8 cellular contexts compared by ENCODE assay signal in the genomic region with DNA sequence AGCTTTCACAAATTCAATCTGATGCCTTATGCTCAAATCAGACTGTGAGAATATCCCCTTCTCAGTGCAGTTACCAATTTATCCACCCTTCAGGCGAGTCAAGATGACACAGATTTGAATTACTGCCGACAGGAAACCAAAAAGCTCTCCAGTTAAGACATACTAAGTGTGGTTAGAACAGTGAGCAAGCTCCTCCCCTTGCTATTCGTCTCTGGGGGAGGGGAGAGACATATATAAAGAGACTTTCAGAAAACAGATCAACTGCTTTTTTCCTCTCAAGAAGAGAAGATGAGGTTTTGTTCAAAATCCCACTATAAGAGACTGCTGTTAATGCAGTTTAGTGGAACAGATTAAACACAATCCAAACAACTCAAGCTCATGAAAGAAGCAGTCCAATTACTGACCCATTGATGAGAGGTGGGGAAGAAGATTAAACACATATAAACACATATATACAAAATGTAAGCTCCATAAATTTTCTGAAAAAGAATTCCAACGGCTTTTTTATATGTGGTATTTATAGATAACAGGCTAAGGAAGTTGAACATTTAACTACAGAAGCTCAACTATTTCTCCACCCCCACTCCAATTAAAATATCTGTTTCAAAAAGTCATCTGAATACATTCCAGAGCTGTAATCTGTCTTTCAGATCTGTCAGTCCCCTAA.
DNase-seq lines count a peak whose midpoint lies in the region; ATAC-seq and TF ChIP-seq lines count a peak whose summit lies in the region.

No MANE protein-coding gene starts in this region.

- H3K36me3 ChIP-seq in HUES64 (ENCODE audit: insufficient read depth, low read length) (no peaks in the 10 kb centered on the region), tibial artery (no peaks in the 10 kb centered on the region)
- H3K36me3 ChIP-seq in effector memory CD4-positive, alpha-beta T cell (ENCODE audit: control insufficient read depth, insufficient read depth, low read length) = no peaks in the 10 kb centered on the region

- POLR2A ChIA-PET in activated B cell treated with CpG ODN at 0.5 μM for 24 hours (lab: Charles Lee) = interaction anchor here (0.6 to 2.7 kb wide), 10 partner anchors 13 to 417 kb away, joined by 3 to 23 read pairs (median 4); partner anchors contain the start of genes MRTFA and RBX1
- POLR2A ChIA-PET in naive thymus-derived CD8-positive, alpha-beta T cell (lab: Charles Lee) = interaction anchor here (0.6 to 2.3 kb wide), 8 partner anchors 9 to 323 kb away, joined by 3 to 17 read pairs (median 4); partner anchors contain the start of genes MRTFA, ST13 and XPNPEP3

- DNase-seq in ACHN = peak; percentile 61
- DNase-seq in activated B cell treated with CpG ODN at 0.5 μM for 24 hours = no peak
- peak; percentile 4 to 33 (median 32) for DNase-seq in effector memory CD4-positive, alpha-beta T cell
- peak in 9 of 10 donors; percentile 27 to 79 (median 66) for DNase-seq in naive thymus-derived CD8-positive, alpha-beta T cell
- no peak for DNase-seq in tibial artery

- H3K4me3 ChIP-seq in HUES64 (ENCODE audit: low read length) (peak overlapping the region; percentile 13), tibial artery (peak overlapping the region; percentile 42 to 49)
- peak overlapping the region; percentile 53 for H3K4me3 ChIP-seq in effector memory CD4-positive, alpha-beta T cell (ENCODE audit: insufficient read depth, low read depth, low read length, poor library complexity, severe bottlenecking)

- peak overlapping the region; percentile 78 for H3K27ac ChIP-seq in HUES64 (ENCODE audit: low read depth, low read length)
- peak overlapping the region; percentile 64 for H3K27ac ChIP-seq in effector memory CD4-positive, alpha-beta T cell (ENCODE audit: insufficient read depth, low read length, poor library complexity, severe bottlenecking)
- H3K27ac ChIP-seq in tibial artery = peak overlapping the region; percentile 81 to 83

- H3K27ac Mint-ChIP-seq in activated B cell treated with CpG ODN at 0.5 μM for 24 hours = peak overlapping the region; percentile 83
- H3K27ac Mint-ChIP-seq in naive thymus-derived CD8-positive, alpha-beta T cell = peak overlapping the region; percentile 59 to 95 (median 90)

- H3K4me1 ChIP-seq in HUES64 (ENCODE audit: insufficient read depth, low read length) (peaks cover 42% of the 10 kb centered on the region), tibial artery (peaks cover 4 to 69% (median 38%) of the 10 kb centered on the region in 4 donors)
- peaks cover 21% of the 10 kb centered on the region for H3K4me1 ChIP-seq in effector memory CD4-positive, alpha-beta T cell (ENCODE audit: control insufficient read depth, insufficient read depth, low read length, poor library complexity, severe bottlenecking)

- TF ChIP-seq CTCF in activated B cell treated with CpG ODN at 0.5 μM for 24 hours (IDR thresholded peaks at IDR 0.05) (no peak), tibial artery (IDR thresholded peaks at IDR 0.05) (no peak)

- ATAC-seq in GM19035 (IDR thresholded peaks at IDR 0.05; ENCODE audit: unreplicated experiment) (peak; percentile 76), activated B cell treated with CpG ODN at 0.5 μM for 24 hours (ENCODE audit: low read depth) (peak; percentile 96), GM21717 (IDR thresholded peaks at IDR 0.05; ENCODE audit: unreplicated experiment) (no peak)
- peak; percentile 96 to 99 for ATAC-seq in naive thymus-derived CD8-positive, alpha-beta T cell

- peaks cover 61% of the 10 kb centered on the region for H3K4me1 Mint-ChIP-seq in activated B cell treated with CpG ODN at 0.5 μM for 24 hours
- H3K4me1 Mint-ChIP-seq in naive thymus-derived CD8-positive, alpha-beta T cell = peaks cover 30 to 69% (median 59%) of the 10 kb centered on the region in 4 donors

- H3K27me3 ChIP-seq in HUES64 (ENCODE audit: insufficient read depth, low read length) = no peaks in the 10 kb centered on the region
- H3K27me3 ChIP-seq in effector memory CD4-positive, alpha-beta T cell (replicated peaks; ENCODE audit: control insufficient read depth, insufficient read depth, low read length, poor library complexity, severe bottlenecking) = no peaks in the 10 kb centered on the region
- H3K27me3 ChIP-seq in tibial artery = no peaks in the 10 kb centered on the region

- intact Hi-C loops in activated B cell treated with CpG ODN at 0.5 μM for 24 hours (cut with micrococcal nuclease) (loop anchor here (1.0 to 2.0 kb wide), 2 partner anchors 9 to 59 kb away; no protein-coding TSS in a partner anchor), tibial artery (cut with DNase I; ENCODE audit: low total_unique reads) (no loop called here)

- WGBS in HUES64 = 40% methylated on average over 2 of the region's 4 CpGs

- H3K9me3 Mint-ChIP-seq in activated B cell treated with CpG ODN at 0.5 μM for 24 hours = no peaks in the 10 kb centered on the region
- H3K9me3 Mint-ChIP-seq in naive thymus-derived CD8-positive, alpha-beta T cell = peaks cover 0 to 2% (median 0%) of the 10 kb centered on the region in 9 donors

- H3K9me3 ChIP-seq in HUES64 (ENCODE audit: insufficient read depth, low read depth, low read length) (no peaks in the 10 kb centered on the region), tibial artery (no peaks in the 10 kb centered on the region)
- H3K9me3 ChIP-seq in effector memory CD4-positive, alpha-beta T cell (ENCODE audit: control insufficient read depth, low read length) = no peaks in the 10 kb centered on the region

- H3K4me3 Mint-ChIP-seq in activated B cell treated with CpG ODN at 0.5 μM for 24 hours = peak overlapping the region; percentile 75
- H3K4me3 Mint-ChIP-seq in naive thymus-derived CD8-positive, alpha-beta T cell = peak overlapping the region; percentile 77 to 93 (median 84)

- peak overlapping the region; percentile 2; the same call in 1 of the 2 replicates for H3K9ac ChIP-seq in HUES64 (ENCODE audit: low read depth, low read length)

- CTCF ChIA-PET in activated B cell treated with CpG ODN at 0.5 μM for 24 hours (lab: Charles Lee) = interaction anchor here (0.9 to 12.5 kb wide), 9 partner anchors 9 to 365 kb away, joined by 3 to 215 read pairs (median 4); no protein-coding TSS in a partner anchor

- H3K27me3 Mint-ChIP-seq in activated B cell treated with CpG ODN at 0.5 μM for 24 hours = no peaks in the 10 kb centered on the region
- H3K27me3 Mint-ChIP-seq in naive thymus-derived CD8-positive, alpha-beta T cell = no peaks in the 10 kb centered on the region

- peaks cover 5% of the 10 kb centered on the region for H3K36me3 Mint-ChIP-seq in activated B cell treated with CpG ODN at 0.5 μM for 24 hours (ENCODE audit: low read depth)
- H3K36me3 Mint-ChIP-seq in naive thymus-derived CD8-positive, alpha-beta T cell = no peaks in the 10 kb centered on the region

- in situ Hi-C loops in ACHN (cut with HindIII; ENCODE audit: low pct_ligation_motif_present, low pct_unique_long_range_greater_than_20kb, low sequenced_read_pairs) = no loop called here

Comparison
In these comparisons a context has a peak if more than half of its experiments do, and no peak if none do; other contexts are left out.
1. DNase-seq: peak in ACHN (single experiment), effector memory CD4-positive, alpha-beta T cell (3 of 3) and naive thymus-derived CD8-positive, alpha-beta T cell (9 of 10); none in activated B cell treated with CpG ODN at 0.5 μM for 24 hours (single experiment) and tibial artery (0 of 2).
2. Peak in every context shown above with its lines, with median percentiles within 50 percentile points of each other: H3K27ac ChIP-seq and H3K4me3 ChIP-seq.